In the genomic region with DNA sequence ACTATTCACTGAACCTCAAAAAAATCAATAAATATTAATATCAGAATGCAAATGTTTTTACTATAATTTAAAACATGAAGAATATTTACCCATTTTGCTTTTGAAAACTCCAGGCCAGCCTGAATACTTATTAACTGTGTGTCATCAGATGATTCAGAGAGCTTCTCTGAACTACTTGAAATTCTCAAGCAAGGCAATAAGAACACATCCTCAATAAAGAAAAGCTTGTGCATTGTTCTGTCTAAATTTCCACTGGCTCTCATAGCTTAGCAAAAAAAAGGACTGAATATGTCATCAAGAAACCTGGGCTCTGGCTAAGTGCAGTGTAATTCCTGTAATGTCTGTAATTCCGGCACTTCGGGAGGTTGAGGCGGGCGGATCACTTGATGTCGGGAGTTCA, we compare ENCODE assay signal across 28 cellular contexts.
A peak's percentile ranks its signal among the peaks of the same experiment; 100 is the strongest.
DNase-seq lines count a peak whose midpoint lies in the region; ATAC-seq lines count a peak whose summit lies in the region.
"Had no signal": no experiment of that assay in that cellular context is flagged by ENCODE, and none has a peak within 500 bp of the region (broad histone marks: within the 10 kb centered on the region; RNA-seq: fewer than 3 reads in every experiment).

No MANE protein-coding gene starts in this region.

- peak; percentile 24 for DNase-seq in AG20443 (ENCODE audit: low spot score)
- peak; percentile 30 for DNase-seq in HT1080 (ENCODE audit: low read depth)
- peak; percentile 11 for DNase-seq in astrocyte of the hippocampus (ENCODE audit: low read depth, low spot score)
- DNase-seq in kidney glomerular epithelial cell (lab: John Stamatoyannopoulos, UW) = peak; percentile 12
- no peak for DNase-seq in effector CD8-positive, alpha-beta T cell (lab: John Stamatoyannopoulos, UW)
- DNase-seq in cerebellar nuclear complex (lab: John Stamatoyannopoulos, UW) = no peak
- DNase-seq in stimulated activated naive CD8-positive, alpha-beta T cell treated with anti-CD3 and anti-CD28 coated beads, Interleukin-15, amount 100 ng/mL, for 72 hours = no peak
- DNase-seq: activated CD4-positive, alpha-beta T cell treated with anti-CD3 and anti-CD28 coated beads, Interleukin-2, amount 10 ng/mL, durations not matched to agents 24 days and 14 days; activated CD8-positive, alpha-beta memory T cell treated with anti-CD3 and anti-CD28 coated beads for 24 hours; activated effector memory CD4-positive, alpha-beta T cell treated with anti-CD3 and anti-CD28 coated beads, Interleukin-2, amount 50 U/mL, for 16 hours; activated naive CD8-positive, alpha-beta T cell treated with anti-CD3 and anti-CD28 coated beads, Interleukin-2, amount 10 ng/mL, durations not matched to agents 7 days and 5 days; activated T-cell treated with anti-CD3 and anti-CD28 coated beads, Interleukin-2, amount 50 U/mL, for 1 hour; dermis blood vessel endothelial cell; gastrocnemius medialis; left cardiac atrium; natural killer cell; nucleus accumbens; Peyer's patch; right lobe of liver; stimulated activated CD4-positive, alpha-beta T cell treated with anti-CD3 and anti-CD28 coated beads, Interleukin-12 subunit alpha, Interleukin-12 subunit beta, amount 100 ng/mL, for 4 hours; stimulated activated CD4-positive, alpha-beta T cell treated with anti-CD3 and anti-CD28 coated beads, Interleukin-2, amount 100 ng/mL, for 48 hours; T1000; tibial artery had no signal

- no peak overlapping the region for H3K4me3 Mint-ChIP-seq in stimulated activated naive CD8-positive, alpha-beta T cell treated with anti-CD3 and anti-CD28 coated beads, Interleukin-15, amount 100 ng/mL, for 72 hours
- H3K4me3 Mint-ChIP-seq: activated CD4-positive, alpha-beta T cell treated with anti-CD3 and anti-CD28 coated beads, Interleukin-2, amount 10 ng/mL, durations not matched to agents 24 days and 14 days; activated naive CD8-positive, alpha-beta T cell treated with anti-CD3 and anti-CD28 coated beads, Interleukin-2, amount 10 ng/mL, durations not matched to agents 7 days and 5 days; CD14-positive monocyte; central memory CD8-positive, alpha-beta T cell; natural killer cell; WTC11 had no signal

- H3K27ac Mint-ChIP-seq in stimulated activated naive CD8-positive, alpha-beta T cell treated with anti-CD3 and anti-CD28 coated beads, Interleukin-15, amount 100 ng/mL, for 72 hours = no peak overlapping the region
- H3K27ac Mint-ChIP-seq: activated CD4-positive, alpha-beta T cell treated with anti-CD3 and anti-CD28 coated beads, Interleukin-2, amount 10 ng/mL, durations not matched to agents 24 days and 14 days; activated naive CD8-positive, alpha-beta T cell treated with anti-CD3 and anti-CD28 coated beads, Interleukin-2, amount 10 ng/mL, durations not matched to agents 7 days and 5 days; CD14-positive monocyte; natural killer cell; progenitor cell of endocrine pancreas; WTC11 had no signal

- no peaks in the 10 kb centered on the region for H3K27me3 Mint-ChIP-seq in stimulated activated naive CD8-positive, alpha-beta T cell treated with anti-CD3 and anti-CD28 coated beads, Interleukin-15, amount 100 ng/mL, for 72 hours
- H3K27me3 Mint-ChIP-seq: activated CD4-positive, alpha-beta T cell treated with anti-CD3 and anti-CD28 coated beads, Interleukin-2, amount 10 ng/mL, durations not matched to agents 24 days and 14 days; activated naive CD8-positive, alpha-beta T cell treated with anti-CD3 and anti-CD28 coated beads, Interleukin-2, amount 10 ng/mL, durations not matched to agents 7 days and 5 days; central memory CD8-positive, alpha-beta T cell; progenitor cell of endocrine pancreas had no signal

- H3K9me3 Mint-ChIP-seq in stimulated activated naive CD8-positive, alpha-beta T cell treated with anti-CD3 and anti-CD28 coated beads, Interleukin-15, amount 100 ng/mL, for 72 hours = peaks cover 5 to 15% of the 10 kb centered on the region in 2 donors
- H3K9me3 Mint-ChIP-seq: central memory CD8-positive, alpha-beta T cell; natural killer cell had no signal

- H3K4me1 Mint-ChIP-seq in stimulated activated naive CD8-positive, alpha-beta T cell treated with anti-CD3 and anti-CD28 coated beads, Interleukin-15, amount 100 ng/mL, for 72 hours = peaks cover 14% of the 10 kb centered on the region

- no peak for ATAC-seq in GM21529 (IDR thresholded peaks at IDR 0.05; ENCODE audit: unreplicated experiment)
- no peak for ATAC-seq in stimulated activated naive CD8-positive, alpha-beta T cell treated with anti-CD3 and anti-CD28 coated beads, Interleukin-15, amount 100 ng/mL, for 72 hours
- ATAC-seq: gastrocnemius medialis, left cardiac atrium, natural killer cell, right lobe of liver, WTC11 had no signal

Comparison
In these comparisons a context has a peak if more than half of its experiments do, and no peak if none do; other contexts are left out.
1. DNase-seq: peak in AG20443 (single experiment), HT1080 (single experiment), astrocyte of the hippocampus (single experiment) and kidney glomerular epithelial cell (single experiment); none in effector CD8-positive, alpha-beta T cell (single experiment), cerebellar nuclear complex (0 of 2) and stimulated activated naive CD8-positive, alpha-beta T cell treated with anti-CD3 and anti-CD28 coated beads, Interleukin-15, amount 100 ng/mL, for 72 hours (0 of 2).